ENCODE assay signal across 17 cellular contexts in the genomic region with DNA sequence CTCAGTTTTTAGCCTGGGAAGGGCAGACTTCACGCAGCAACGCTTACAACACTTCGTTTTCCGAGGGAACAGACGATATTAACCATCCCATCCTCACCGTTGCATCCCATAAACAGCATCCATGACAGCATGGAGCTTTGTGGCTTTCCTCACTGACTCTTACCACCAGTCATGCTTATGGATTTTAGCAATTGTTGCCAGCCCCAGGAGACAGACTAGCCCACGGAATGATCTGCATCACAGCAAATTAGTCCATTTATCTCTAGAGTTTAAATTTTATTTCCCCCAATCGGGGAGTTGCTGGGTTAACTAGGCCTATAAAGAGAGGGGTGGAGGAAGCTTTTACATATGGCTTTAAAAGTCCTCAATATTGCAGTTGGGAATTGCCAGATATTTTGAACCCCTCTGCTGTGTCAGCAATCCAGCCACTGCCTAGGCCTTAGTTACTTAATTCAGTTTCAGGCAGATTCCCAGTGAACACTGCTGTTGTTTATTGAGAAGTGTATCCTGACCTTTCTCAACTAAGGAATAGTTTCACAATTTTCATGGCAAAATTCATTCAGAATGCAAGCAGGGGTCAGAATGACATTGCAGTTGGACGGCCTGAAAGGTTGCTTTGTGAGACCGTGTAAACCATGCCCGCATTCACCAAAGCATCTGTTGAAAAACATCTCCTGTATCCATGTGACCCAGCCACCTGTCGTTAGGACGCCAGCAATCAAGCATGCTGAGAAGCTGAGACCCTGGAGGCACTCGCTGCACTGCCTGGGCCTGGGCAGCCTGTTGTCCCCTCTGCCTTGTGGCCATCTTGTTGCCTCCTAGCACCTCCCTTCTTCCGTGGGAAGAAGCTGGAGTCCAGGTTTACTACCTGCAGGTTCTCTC.
A peak's percentile ranks its signal among the peaks of the same experiment; 100 is the strongest.
DNase-seq lines count a peak whose midpoint lies in the region; ATAC-seq and TF ChIP-seq lines count a peak whose summit lies in the region.
"Had no signal": no experiment of that assay in that cellular context is flagged by ENCODE, and none has a peak within 500 bp of the region (broad histone marks: within the 10 kb centered on the region; RNA-seq: fewer than 3 reads in every experiment).

No MANE protein-coding gene starts in this region.

- H3K4me3 Mint-ChIP-seq in brain = no peak overlapping the region
- no peak overlapping the region for H3K4me3 Mint-ChIP-seq in nephron
- H3K4me3 Mint-ChIP-seq: activated naive CD4-positive, alpha-beta T cell treated with anti-CD3 and anti-CD28 coated beads for 36 hours had no signal

- H3K36me3 Mint-ChIP-seq in brain = peaks cover 16% of the 10 kb centered on the region
- peaks cover 9% of the 10 kb centered on the region for H3K36me3 Mint-ChIP-seq in nephron (ENCODE audit: low read depth)

- H3K4me1 Mint-ChIP-seq in brain (peaks cover 37% of the 10 kb centered on the region), nephron (peaks cover 59% of the 10 kb centered on the region)

- no peak overlapping the region for H3K4me2 ChIP-seq in hepatocyte
- H3K4me2 ChIP-seq: KMS-11 had no signal

- H3K79me2 ChIP-seq in hepatocyte = peaks cover 14% of the 10 kb centered on the region

- H3K4me1 ChIP-seq in right cardiac atrium (ENCODE audit: control insufficient read depth, insufficient read depth, low read length) (peaks cover 14% of the 10 kb centered on the region), heart left ventricle (peaks cover 0 to 29% (median 4%) of the 10 kb centered on the region in 12 donors), vagina (peaks cover 18% of the 10 kb centered on the region), hepatocyte (ENCODE audit: insufficient read depth) (no peaks in the 10 kb centered on the region)

- no peak overlapping the region for H2AFZ ChIP-seq in hepatocyte

- H3K9me3 Mint-ChIP-seq in brain = no peaks in the 10 kb centered on the region
- H3K9me3 Mint-ChIP-seq in nephron = no peaks in the 10 kb centered on the region
- H3K9me3 Mint-ChIP-seq: activated naive CD4-positive, alpha-beta T cell treated with anti-CD3 and anti-CD28 coated beads for 36 hours had no signal

- H3K9me2 ChIP-seq in hepatocyte (replicated peaks; ENCODE audit: insufficient read depth) = no peaks in the 10 kb centered on the region

- DNase-seq in right cardiac atrium (peak in 1 of 3 donors; percentile 27), heart left ventricle (no peak), vagina (ENCODE audit: extremely low spot score in 2 of 2) (no peak), hepatocyte (ENCODE audit: low spot score) (no peak)
- DNase-seq: activated CD4-positive, alpha-beta T cell treated with anti-CD3 and anti-CD28 coated beads for 48 hours; activated naive CD4-positive, alpha-beta T cell treated with anti-CD3 and anti-CD28 coated beads for 36 hours; brain microvascular endothelial cell; EL; esophagus squamous epithelium; left cardiac atrium; NCI-H226; SIG-M5 had no signal

- peak overlapping the region; percentile 79 for H3K27ac ChIP-seq in right cardiac atrium (ENCODE audit: low read length)
- no peak overlapping the region for H3K27ac ChIP-seq in heart left ventricle
- H3K27ac ChIP-seq in vagina = peak overlapping the region; percentile 70
- H3K27ac ChIP-seq in hepatocyte = no peak overlapping the region
- H3K27ac ChIP-seq: brain microvascular endothelial cell, KMS-11 had no signal

- H3K9me3 ChIP-seq in right cardiac atrium (ENCODE audit: control insufficient read depth, low read length) (no peaks in the 10 kb centered on the region), heart left ventricle (no peaks in the 10 kb centered on the region), vagina (no peaks in the 10 kb centered on the region), hepatocyte (ENCODE audit: low read depth) (no peaks in the 10 kb centered on the region)
- H3K9me3 ChIP-seq: esophagus squamous epithelium had no signal

- H3K27me3 Mint-ChIP-seq in brain (peaks cover 4% of the 10 kb centered on the region), nephron (ENCODE audit: low read depth) (peaks cover 6% of the 10 kb centered on the region)

- H4K20me1 ChIP-seq in hepatocyte (ENCODE audit: insufficient read depth, poor library complexity, severe bottlenecking) = no peaks in the 10 kb centered on the region

- H3K4me3 ChIP-seq in right cardiac atrium (ENCODE audit: low read length) (no peak overlapping the region), heart left ventricle (no peak overlapping the region), vagina (no peak overlapping the region), hepatocyte (no peak overlapping the region)
- H3K4me3 ChIP-seq: esophagus squamous epithelium had no signal

- peak; percentile 51 to 53 for ATAC-seq in right cardiac atrium
- ATAC-seq in heart left ventricle = no peak
- no peak for ATAC-seq in GM21825 (IDR thresholded peaks at IDR 0.05; ENCODE audit: unreplicated experiment)
- ATAC-seq in HG02973 (IDR thresholded peaks at IDR 0.05; ENCODE audit: unreplicated experiment) = no peak

- peak overlapping the region in 3 of 5 experiments; percentile 28 to 81 (median 45) for H3K27ac Mint-ChIP-seq in brain
- peak overlapping the region; percentile 76 to 91 (median 86) for H3K27ac Mint-ChIP-seq in nephron
- H3K27ac Mint-ChIP-seq: activated naive CD4-positive, alpha-beta T cell treated with anti-CD3 and anti-CD28 coated beads for 36 hours had no signal

- H3K36me3 ChIP-seq in heart left ventricle = peaks cover 0 to 5% (median 0%) of the 10 kb centered on the region in 9 donors
- no peaks in the 10 kb centered on the region for H3K36me3 ChIP-seq in vagina
- no peaks in the 10 kb centered on the region for H3K36me3 ChIP-seq in hepatocyte (replicated peaks; ENCODE audit: insufficient read depth, low read depth)
- H3K36me3 ChIP-seq: brain microvascular endothelial cell, esophagus squamous epithelium had no signal

- H3K27me3 ChIP-seq in right cardiac atrium (ENCODE audit: control insufficient read depth, insufficient read depth) (no peaks in the 10 kb centered on the region), heart left ventricle (no peaks in the 10 kb centered on the region), vagina (no peaks in the 10 kb centered on the region), hepatocyte (no peaks in the 10 kb centered on the region)
- H3K27me3 ChIP-seq: brain microvascular endothelial cell, esophagus squamous epithelium had no signal

- intact Hi-C loops in right cardiac atrium (cut with DNase I) = no loop called here
- intact Hi-C loops in heart left ventricle (cut with DNase I) = loop anchor here in 5 of 10 donors (5.0 to 10.0 kb wide), 2 partner anchors 250 to 253 kb away; a partner anchor contains a TSS
- intact Hi-C loops in vagina (cut with DNase I) = no loop called here

- 84% methylated on average over 15 of the region's 15 CpGs for WGBS in right cardiac atrium
- 87 to 91% (median 91%) methylated on average over 14 to 15 of the region's 15 CpGs for WGBS in heart left ventricle, 4 donors
- WGBS in hepatocyte (ENCODE audit: low lambda C conversion rate, missing lambda C conversion rate) = 79% methylated on average over 15 of the region's 15 CpGs

- TF ChIP-seq CTCF in heart left ventricle (IDR thresholded peaks at IDR 0.05) = no peak
- TF ChIP-seq CTCF in brain (conservative IDR thresholded peaks at IDR 0.05) = no peak
- TF ChIP-seq CTCF in nephron (IDR thresholded peaks at IDR 0.05; ENCODE audit: unreplicated experiment in 3 of 3) = no peak
- no peak for TF ChIP-seq CTCF in vagina (IDR thresholded peaks at IDR 0.05)
- no peak for TF ChIP-seq CTCF in hepatocyte (IDR thresholded peaks at IDR 0.05; ENCODE audit: poor library complexity)

- TF ChIP-seq POLR2A in heart left ventricle (IDR thresholded peaks at IDR 0.05) (no peak), vagina (IDR thresholded peaks at IDR 0.05) (no peak)

Comparison
In these comparisons a context has a peak if more than half of its experiments do, and no peak if none do; other contexts are left out.
1. ATAC-seq: peak in right cardiac atrium (2 of 2); none in heart left ventricle (0 of 4), GM21825 (single experiment) and HG02973 (single experiment).
2. H3K27ac ChIP-seq: peak in right cardiac atrium (single experiment) and vagina (single experiment); none in heart left ventricle (0 of 12) and hepatocyte (single experiment).